In the genomic region with DNA sequence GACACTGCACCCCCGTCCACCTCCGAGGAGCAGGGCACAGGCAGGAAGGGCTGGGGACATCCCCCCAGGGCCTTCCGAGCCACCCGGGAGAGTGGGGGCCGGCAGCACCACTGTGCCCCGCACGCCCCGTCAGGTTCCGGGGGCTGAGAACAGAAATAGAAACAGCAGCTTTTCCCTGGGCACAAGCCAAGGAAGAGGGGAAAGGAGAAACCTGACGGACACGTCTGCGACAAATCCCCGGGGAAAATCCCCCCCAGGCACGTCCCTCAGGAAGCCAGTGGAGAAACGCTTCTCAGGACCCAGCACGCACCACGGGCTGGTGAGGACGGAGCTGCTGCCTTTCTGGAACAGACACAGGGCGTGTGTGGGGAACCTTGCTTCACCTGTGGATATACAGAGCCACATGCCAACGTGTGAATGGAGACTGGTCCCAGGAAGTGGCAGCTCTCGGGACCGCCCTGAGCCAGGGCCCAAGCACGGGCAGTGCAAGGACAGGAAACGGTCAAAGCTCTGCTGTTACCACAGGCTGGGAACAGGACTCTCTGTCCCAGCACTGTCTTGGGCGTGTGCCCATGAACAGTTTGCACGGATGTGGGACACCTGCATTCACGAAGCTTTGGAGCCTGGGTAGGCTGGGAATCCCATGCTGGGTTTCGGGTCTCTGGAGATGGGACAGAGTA, we compare ENCODE assay signal across 12 cellular contexts. TPM values are rescaled to one million over a fixed set of nuclear protein-coding genes. Genes with fewer than 3 reads are reported as not detected.
DNase-seq lines count a peak whose midpoint lies in the region; TF ChIP-seq lines count a peak whose summit lies in the region.
"Had no signal": no experiment of that assay in that cellular context is flagged by ENCODE, and none has a peak within 500 bp of the region (broad histone marks: within the 10 kb centered on the region; RNA-seq: fewer than 3 reads in every experiment).

No MANE protein-coding gene starts in this region.

- no peak for TF ChIP-seq CTCF in RWPE1 (conservative IDR thresholded peaks at IDR 0.05; ENCODE audit: low read depth)

- peak overlapping the region; percentile 75 for H3K27ac ChIP-seq in RWPE1
- H3K27ac ChIP-seq in neuronal stem cell (replicated peaks; ENCODE audit: low read length), result no peak overlapping the region

- H3K4me3 ChIP-seq in neuronal stem cell (ENCODE audit: low read length in 2 of 2), result peak overlapping the region in 1 of 2 donors; percentile 11

- H2BK120ac ChIP-seq in neuronal stem cell (ENCODE audit: low read depth, low read length), result no peak overlapping the region

- peaks cover 24 to 38% of the 10 kb centered on the region in 2 donors for H3K4me1 Mint-ChIP-seq in immature natural killer cell

- DNase-seq in AG08396 (ENCODE audit: low spot score) (peak; percentile 64), RWPE1 (ENCODE audit: low spot score) (no peak), fibroblast of gingiva (ENCODE audit: low read depth) (peak; percentile 64), neuronal stem cell (ENCODE audit: low spot score) (no peak), RKO (ENCODE audit: low spot score) (no peak), immature natural killer cell (no peak), midbrain (lab: John Stamatoyannopoulos, UW) (no peak)
- DNase-seq in activated CD4-positive, alpha-beta T cell treated with anti-CD3 and anti-CD28 coated beads, Interleukin-2, amount 50 U/mL, for 1 hour, result no peak
- DNase-seq: activated CD8-positive, alpha-beta memory T cell treated with anti-CD3 and anti-CD28 coated beads, Interleukin-2, amount 50 U/mL, for 48 hours; effector memory CD4-positive, alpha-beta T cell; NCI-H1694; stimulated activated CD4-positive, alpha-beta T cell treated with anti-CD3 and anti-CD28 coated beads, Interleukin-4, amount 100 ng/mL, for 24 hours had no signal

- H2BK5ac ChIP-seq in neuronal stem cell (ENCODE audit: low read length), result peak overlapping the region; percentile 53

- peaks cover 4 to 6% of the 10 kb centered on the region in 2 donors for H3K36me3 ChIP-seq in neuronal stem cell (replicated peaks in 1 of 2; ENCODE audit: control insufficient read depth in 2 of 2, insufficient read depth in 2 of 2, low read length in 2 of 2)

- no peak overlapping the region for H3K4ac ChIP-seq in neuronal stem cell (ENCODE audit: low read length)

- peak overlapping the region; percentile 48 for H3K18ac ChIP-seq in neuronal stem cell (ENCODE audit: low read length)

- H3K4me2 ChIP-seq in neuronal stem cell (ENCODE audit: insufficient read depth, low read length, poor library complexity, severe bottlenecking), result no peak overlapping the region

- H2BK12ac ChIP-seq in neuronal stem cell (ENCODE audit: low read length), result peak overlapping the region; percentile 41

- no peak overlapping the region for H2AK5ac ChIP-seq in neuronal stem cell (ENCODE audit: low read depth, low read length)

- peak overlapping the region; percentile 56 for H3K14ac ChIP-seq in neuronal stem cell (ENCODE audit: low read length)

- H3K36me3 Mint-ChIP-seq in immature natural killer cell, result no peaks in the 10 kb centered on the region

- H3K23ac ChIP-seq in neuronal stem cell (ENCODE audit: low read depth, low read length, poor library complexity), result no peak overlapping the region

- H3K9me3 Mint-ChIP-seq in immature natural killer cell, result no peaks in the 10 kb centered on the region

- H3K27me3 ChIP-seq in neuronal stem cell (ENCODE audit: control insufficient read depth in 3 of 3, insufficient read depth in 3 of 3, low read depth in 1 of 3, low read length in 3 of 3), result no peaks in the 10 kb centered on the region

- peak overlapping the region; percentile 44 for H3K9ac ChIP-seq in neuronal stem cell (ENCODE audit: low read depth, low read length, poor library complexity)

- no peaks in the 10 kb centered on the region for H3K9me3 ChIP-seq in neuronal stem cell (replicated peaks in 1 of 2; ENCODE audit: control insufficient read depth in 2 of 2, insufficient read depth in 1 of 2, low read depth in 1 of 2, low read length in 2 of 2)

- H2AFZ ChIP-seq in neuronal stem cell (ENCODE audit: low read length), result no peak overlapping the region

- no peak overlapping the region for H2BK15ac ChIP-seq in neuronal stem cell (ENCODE audit: low read length)

- H3K27ac Mint-ChIP-seq in immature natural killer cell, result peak overlapping the region in 3 of 6 donors; percentile 7 to 85 (median 31)

- CTCF ChIA-PET in RWPE1 (lab: Yijun Ruan, JAX), result no interaction called here

- H3K79me1 ChIP-seq in neuronal stem cell (ENCODE audit: low read depth, low read length), result peaks cover 9% of the 10 kb centered on the region

- POLR2A ChIA-PET in RWPE1 (lab: Yijun Ruan, JAX; ENCODE audit: low non-redundant PET), result no interaction called here

- peaks cover 2% of the 10 kb centered on the region in 3 donors for H3K27me3 Mint-ChIP-seq in immature natural killer cell (ENCODE audit: low read depth in 3 of 3)

- peaks cover 0 to 4% of the 10 kb centered on the region in 2 donors for H3K4me1 ChIP-seq in neuronal stem cell (ENCODE audit: control insufficient read depth in 2 of 2, insufficient read depth in 1 of 2, low read depth in 1 of 2, low read length in 2 of 2)

- H3K4me3 Mint-ChIP-seq in immature natural killer cell, result peak overlapping the region in 1 of 5 donors; percentile 91

- H4K8ac ChIP-seq in neuronal stem cell (ENCODE audit: low read depth, low read length), result no peak overlapping the region

- no CpG with 5 or more reads among the region's 28 CpGs for WGBS in neuronal stem cell (ENCODE audit: extremely low coverage in 2 of 2, insufficient read length in 2 of 2, insufficient replicate concordance in 1 of 2), 2 donors

- no peak overlapping the region for H4K91ac ChIP-seq in neuronal stem cell (ENCODE audit: low read depth, low read length, poor library complexity)

RNA-seq across cellular contexts. Expression of gene TMEM204, which starts 1.2 kb away (rescaled TPM):
- not detected for polyA plus RNA-seq in neuronal stem cell (2013, experiment 1 of 2)
- not detected for polyA plus RNA-seq in neuronal stem cell (2013, experiment 2 of 2)
- 10 to 100 TPM; 23.0 to 41.0 (median 38.3) TPM for polyA plus RNA-seq in immature natural killer cell

RNA-seq across cellular contexts. Expression of gene TELO2, which starts 39.1 kb away (rescaled TPM):
- 17.1 TPM for polyA plus RNA-seq in neuronal stem cell (2013, experiment 1 of 2)
- 16.7 TPM for polyA plus RNA-seq in neuronal stem cell (2013, experiment 2 of 2)
- polyA plus RNA-seq in immature natural killer cell, result 10 to 100 TPM; 12.0 to 16.4 (median 12.3) TPM

RNA-seq across cellular contexts. Expression of gene PTX4, which starts 43.5 kb away (rescaled TPM):
- polyA plus RNA-seq in neuronal stem cell (2013, experiment 1 of 2), result not detected
- not detected for polyA plus RNA-seq in neuronal stem cell (2013, experiment 2 of 2)
- not detected for polyA plus RNA-seq in immature natural killer cell

RNA-seq across cellular contexts. Expression of gene CLCN7, which starts 57.4 kb away (rescaled TPM):
- 32.7 TPM for polyA plus RNA-seq in neuronal stem cell (2013, experiment 1 of 2)
- polyA plus RNA-seq in neuronal stem cell (2013, experiment 2 of 2), result 28.0 TPM
- 10 to 100 TPM; 19.8 to 44.8 (median 21.5) TPM for polyA plus RNA-seq in immature natural killer cell

Comparison
In these comparisons a context has a peak if more than half of its experiments do, and no peak if none do; other contexts are left out.
1. DNase-seq: peak in AG08396 (single experiment) and fibroblast of gingiva (single experiment); none in RWPE1 (single experiment), neuronal stem cell (single experiment), RKO (single experiment), immature natural killer cell (0 of 3), midbrain (single experiment) and activated CD4-positive, alpha-beta T cell treated with anti-CD3 and anti-CD28 coated beads, Interleukin-2, amount 50 U/mL, for 1 hour (single experiment).